ENCODE assay signal across 1 cellular context in the genomic region with DNA sequence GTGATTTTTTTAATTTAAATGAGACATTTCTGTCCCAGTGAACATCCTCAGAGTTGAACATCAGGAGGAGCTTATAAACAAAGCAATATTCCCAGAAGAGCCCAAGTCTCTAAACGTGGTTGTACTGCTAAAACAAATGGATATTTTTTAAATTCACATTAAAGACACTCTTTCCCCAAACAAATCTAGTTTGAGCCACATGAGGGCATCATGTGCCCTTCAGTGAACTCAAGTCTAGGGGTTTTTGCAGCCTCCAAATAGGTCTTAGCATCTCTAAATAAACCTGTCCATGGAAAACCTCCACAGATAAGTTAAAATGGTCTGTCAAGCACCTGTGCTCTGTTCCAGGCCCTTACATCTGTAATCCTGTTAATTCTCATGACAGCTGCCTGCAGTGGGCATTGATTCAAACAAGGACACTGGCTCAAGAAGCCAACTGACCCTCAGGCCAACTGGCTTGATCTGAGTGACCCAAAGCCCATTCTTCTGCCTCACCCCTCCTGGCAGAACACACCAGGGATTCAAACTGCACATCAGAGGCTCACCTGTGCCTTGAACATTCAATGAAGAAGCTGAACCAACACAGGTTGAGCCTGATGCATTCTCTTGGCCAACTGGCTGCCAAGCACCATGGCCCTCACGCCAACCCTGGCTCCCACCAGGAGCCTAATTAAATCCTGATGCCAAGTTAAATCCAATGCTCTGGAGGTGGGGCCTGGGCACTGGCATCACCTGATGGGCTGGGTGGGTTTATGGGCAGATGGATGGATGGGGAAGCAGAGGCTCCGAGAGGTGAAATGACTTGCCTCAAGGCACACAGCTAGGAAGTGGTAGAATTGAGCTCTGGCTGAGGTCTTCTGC.
TF ChIP-seq lines count a peak whose summit lies in the region.

No MANE protein-coding gene starts in this region.

TF ChIP-seq in Ishikawa, 13 proteins besides CTCF, POLR2A, EP300 and RAD21 (continued from another document):
- TF ChIP-seq REST (IDR thresholded peaks at IDR 0.05; ENCODE audit: low read depth) (no peak), CREB1 (IDR thresholded peaks at IDR 0.05; ENCODE audit: low read depth) (no peak), NFIC (IDR thresholded peaks at IDR 0.05) (no peak), YY1 (IDR thresholded peaks at IDR 0.05; ENCODE audit: low read depth) (no peak), USF1 (IDR thresholded peaks at IDR 0.05) (no peak), CEBPB (IDR thresholded peaks at IDR 0.05) (no peak), FOXM1 (IDR thresholded peaks at IDR 0.05; ENCODE audit: borderline replicate concordance, low read depth) (no peak), TCF12 (IDR thresholded peaks at IDR 0.05; ENCODE audit: low read depth) (no peak), ZBTB7A (IDR thresholded peaks at IDR 0.05; ENCODE audit: low read depth) (no peak), TEAD4 (IDR thresholded peaks at IDR 0.05) (no peak), EGR1 (IDR thresholded peaks at IDR 0.05) (no peak)
- TF ChIP-seq, protein P1, sequence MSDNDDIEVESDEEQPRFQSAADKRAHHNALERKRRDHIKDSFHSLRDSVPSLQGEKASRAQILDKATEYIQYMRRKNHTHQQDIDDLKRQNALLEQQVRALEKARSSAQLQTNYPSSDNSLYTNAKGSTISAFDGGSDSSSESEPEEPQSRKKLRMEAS (IDR thresholded peaks at IDR 0.05) = no peak
TF ChIP-seq in Ishikawa: peak in this region for 0.
